Comparison of ENCODE assay signal across 8 cellular contexts in the genomic region with DNA sequence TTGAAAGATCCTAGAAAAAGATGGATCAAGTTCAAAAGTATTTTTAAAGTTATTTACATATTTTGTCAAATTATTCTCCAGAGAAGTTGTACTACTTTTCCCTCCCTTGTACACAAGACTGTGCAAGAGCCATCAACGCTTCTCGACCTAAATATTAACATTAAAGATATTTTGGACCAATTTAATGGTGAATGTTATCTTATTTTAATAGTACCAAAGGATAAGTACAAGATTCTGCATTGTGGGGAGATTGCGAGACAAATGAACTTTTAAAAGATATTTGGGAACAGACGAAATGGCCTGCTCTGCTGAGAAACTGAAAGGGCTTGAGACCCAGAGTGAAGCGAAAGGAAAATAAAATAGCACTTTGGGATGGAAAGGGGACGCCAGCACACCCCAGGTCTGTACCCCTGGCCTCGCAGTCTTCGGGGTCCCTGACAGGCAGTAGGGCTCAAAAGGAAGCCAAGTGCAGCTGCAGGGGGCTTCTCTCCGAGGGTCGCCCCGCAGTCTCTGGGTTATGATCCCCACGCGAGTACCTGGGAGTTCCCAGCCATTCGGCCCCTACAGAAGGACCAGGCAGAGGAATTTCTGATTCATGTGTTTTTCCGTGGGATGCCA.
DNase-seq lines count a peak whose midpoint lies in the region; ATAC-seq, FAIRE-seq and TF ChIP-seq lines count a peak whose summit lies in the region.

No MANE protein-coding gene starts in this region.

- POLR2A ChIA-PET in activated CD8-positive, alpha-beta T cell treated with anti-CD3 and anti-CD28 coated beads, Interleukin-2, amount 10 ng/mL, durations not matched to agents 7 days and 5 days (lab: Charles Lee) = no interaction called here
- POLR2A ChIA-PET in RWPE1 (lab: Yijun Ruan, JAX; ENCODE audit: low non-redundant PET) = no interaction called here

- H3K4me3 ChIP-seq in left lung (peak overlapping the region; percentile 46 to 54), aorta (ENCODE audit: low read length in 2 of 2) (peak overlapping the region; percentile 66 to 88)

- H3K9me3 ChIP-seq in left lung (no peaks in the 10 kb centered on the region), aorta (ENCODE audit: control insufficient read depth, low read length) (no peaks in the 10 kb centered on the region)

- H3K9me3 Mint-ChIP-seq in activated CD8-positive, alpha-beta T cell treated with anti-CD3 and anti-CD28 coated beads, Interleukin-2, amount 10 ng/mL, durations not matched to agents 7 days and 5 days (ENCODE audit: insufficient read depth) = no peaks in the 10 kb centered on the region

- peaks cover 9% of the 10 kb centered on the region for H3K4me1 Mint-ChIP-seq in activated CD8-positive, alpha-beta T cell treated with anti-CD3 and anti-CD28 coated beads, Interleukin-2, amount 10 ng/mL, durations not matched to agents 7 days and 5 days (ENCODE audit: low read depth)

- TF ChIP-seq CTCF in left lung (IDR thresholded peaks at IDR 0.05) = no peak
- TF ChIP-seq CTCF in RWPE1 (conservative IDR thresholded peaks at IDR 0.05; ENCODE audit: low read depth) = no peak

- H3K27ac Mint-ChIP-seq in activated CD8-positive, alpha-beta T cell treated with anti-CD3 and anti-CD28 coated beads, Interleukin-2, amount 10 ng/mL, durations not matched to agents 7 days and 5 days = no peak overlapping the region

- H3K36me3 ChIP-seq in left lung (no peaks in the 10 kb centered on the region), aorta (ENCODE audit: control insufficient read depth in 1 of 2, insufficient read depth in 2 of 2, low read length in 1 of 2) (no peaks in the 10 kb centered on the region)

- 12 to 15% methylated on average over 15 of the region's 15 CpGs for WGBS in aorta, 2 donors

- H3K4me3 Mint-ChIP-seq in activated CD8-positive, alpha-beta T cell treated with anti-CD3 and anti-CD28 coated beads, Interleukin-2, amount 10 ng/mL, durations not matched to agents 7 days and 5 days = peak overlapping the region; percentile 64

- H3K4me1 ChIP-seq in left lung = no peaks in the 10 kb centered on the region
- peaks cover 0 to 2% of the 10 kb centered on the region in 2 donors for H3K4me1 ChIP-seq in aorta (ENCODE audit: control insufficient read depth in 1 of 2, insufficient read depth in 2 of 2, low read length in 2 of 2)

- H3K27ac ChIP-seq in left lung (peak overlapping the region; percentile 83 to 87), aorta (ENCODE audit: low read depth in 1 of 2, low read length in 2 of 2) (peak overlapping the region; percentile 89 to 99), RWPE1 (no peak overlapping the region)

- DNase-seq in Ammon's horn (ENCODE audit: low spot score) (peak; percentile 13), left lung (no peak), aorta (peak in 1 of 2 donors; percentile 42), RCC 7860 (ENCODE audit: low spot score) (no peak), RWPE1 (ENCODE audit: low spot score) (no peak)
- no peak for DNase-seq in activated CD8-positive, alpha-beta T cell treated with anti-CD3 and anti-CD28 coated beads, Interleukin-2, amount 10 ng/mL, durations not matched to agents 7 days and 5 days

- no peaks in the 10 kb centered on the region for H3K27me3 ChIP-seq in left lung
- no peaks in the 10 kb centered on the region for H3K27me3 ChIP-seq in aorta (ENCODE audit: control insufficient read depth in 1 of 2, insufficient read depth in 2 of 2, low read length in 1 of 2)

- CTCF ChIA-PET in activated CD8-positive, alpha-beta T cell treated with anti-CD3 and anti-CD28 coated beads, Interleukin-2, amount 10 ng/mL, durations not matched to agents 7 days and 5 days (lab: Charles Lee) = no interaction called here
- CTCF ChIA-PET in RWPE1 (lab: Yijun Ruan, JAX) = interaction anchor here (0.7 kb wide), 1 partner anchor 211 kb away, joined by 3 read pairs; no protein-coding TSS in a partner anchor

- H3K27me3 Mint-ChIP-seq in activated CD8-positive, alpha-beta T cell treated with anti-CD3 and anti-CD28 coated beads, Interleukin-2, amount 10 ng/mL, durations not matched to agents 7 days and 5 days (ENCODE audit: low read depth) = peaks cover 8% of the 10 kb centered on the region

- no peaks in the 10 kb centered on the region for H3K36me3 Mint-ChIP-seq in activated CD8-positive, alpha-beta T cell treated with anti-CD3 and anti-CD28 coated beads, Interleukin-2, amount 10 ng/mL, durations not matched to agents 7 days and 5 days (ENCODE audit: low read depth)

- ATAC-seq in GM21447 (IDR thresholded peaks at IDR 0.05; ENCODE audit: unreplicated experiment) = peak; percentile 15
- no peak for ATAC-seq in activated CD8-positive, alpha-beta T cell treated with anti-CD3 and anti-CD28 coated beads, Interleukin-2, amount 10 ng/mL, durations not matched to agents 7 days and 5 days
- ATAC-seq in left lung = peak; percentile 7
- peak; percentile 40 for ATAC-seq in aorta (ENCODE audit: low FRiP score)
- no peak for ATAC-seq in GM19467 (IDR thresholded peaks at IDR 0.05; ENCODE audit: unreplicated experiment)

- intact Hi-C loops in left lung (cut with DNase I) = no loop called here
- intact Hi-C loops in aorta (cut with DNase I) = loop anchor here (2.0 to 5.0 kb wide), 4 partner anchors 79 to 310 kb away; a partner anchor contains a TSS

- no peak for FAIRE-seq in RCC 7860 (lab: Jason Lieb, UNC)

Comparison
In these comparisons a context has a peak if more than half of its experiments do, and no peak if none do; other contexts are left out.
1. ATAC-seq: peak in GM21447 (single experiment), left lung (single experiment) and aorta (single experiment); none in activated CD8-positive, alpha-beta T cell treated with anti-CD3 and anti-CD28 coated beads, Interleukin-2, amount 10 ng/mL, durations not matched to agents 7 days and 5 days (single experiment) and GM19467 (single experiment).
2. intact Hi-C loops: an anchor here in aorta (2.0 to 5.0 kb wide); none called in left lung.